8 cellular contexts compared by ENCODE assay signal in genomic region chrX:52261125-52261462, GRCh38.
A peak's percentile ranks its signal among the peaks of the same experiment; 100 is the strongest.
DNase-seq lines count a peak whose midpoint lies in the region; ATAC-seq, FAIRE-seq and TF ChIP-seq lines count a peak whose summit lies in the region.

No MANE protein-coding gene starts in this region.

- H3K14ac ChIP-seq in IMR-90 (replicated peaks; ENCODE audit: low read depth, low read length) = no peak overlapping the region

- H3K9me3 ChIP-seq in ES-I3 (ENCODE audit: control insufficient read depth, insufficient read depth, low read length) (no peaks in the 10 kb centered on the region), IMR-90 (ENCODE audit: control insufficient read depth, insufficient read depth, low read length) (no peaks in the 10 kb centered on the region), neural cell (ENCODE audit: low read length) (no peaks in the 10 kb centered on the region)

- no peak overlapping the region for H4K91ac ChIP-seq in IMR-90 (ENCODE audit: insufficient read depth, low read depth, low read length)

- H3K79me2 ChIP-seq in neural cell (replicated peaks; ENCODE audit: insufficient read depth, low read length) = no peaks in the 10 kb centered on the region

- no peak for FAIRE-seq in GM19239 (lab: Jason Lieb, UNC)

- H3K4me3 ChIP-seq in IMR-90 (ENCODE audit: insufficient read depth, low read depth, low read length) (peak overlapping the region; percentile 68; the same call in 1 of the 2 replicates), neural cell (ENCODE audit: low read length) (peak overlapping the region; percentile 70)

- ATAC-seq in IMR-90 (ENCODE audit: low read depth) (no peak), GM21381 (IDR thresholded peaks at IDR 0.05; ENCODE audit: unreplicated experiment) (no peak)

- peaks cover 10% of the 10 kb centered on the region for H3K27me3 Mint-ChIP-seq in dendritic cell treated with granulocyte-macrophage colony-stimulating factor and Interleukin-4, amounts not matched to agents 40 ng/mL and 50 ng/mL, for 4 days

- no peak for TF ChIP-seq EP300 in neural cell (conservative IDR thresholded peaks at IDR 0.05; ENCODE audit: poor library complexity, severe bottlenecking)

- POLR2A ChIA-PET in IMR-90 (lab: Charles Lee; ENCODE audit: unreplicated experiment) = interaction anchor here (0.5 kb wide), 1 partner anchor 462 kb away, joined by 3 read pairs; no protein-coding TSS in a partner anchor

- peak overlapping the region in 1 of 2 experiments; percentile 89; a peak in 1 of 4 replicates for H4K8ac ChIP-seq in IMR-90 (ENCODE audit: low read depth in 2 of 2, low read length in 2 of 2)

- in situ Hi-C loops in IMR-90 (cut with MboI; ENCODE audit: low sequenced_read_pairs) = no loop called here

- no peaks in the 10 kb centered on the region for H3K36me3 ChIP-seq in ES-I3 (ENCODE audit: insufficient read depth, low read length)
- H3K36me3 ChIP-seq in IMR-90 (ENCODE audit: control insufficient read depth, insufficient read depth, low read length) = no peaks in the 10 kb centered on the region
- no peaks in the 10 kb centered on the region for H3K36me3 ChIP-seq in neural cell (ENCODE audit: insufficient read depth, low read length)

- TF ChIP-seq POLR2A in IMR-90 (IDR thresholded peaks at IDR 0.05; ENCODE audit: low read depth, low read length) = no peak

- no peak overlapping the region for H3K27ac ChIP-seq in IMR-90 (ENCODE audit: insufficient read depth, low read length)
- H3K27ac ChIP-seq in neural cell (ENCODE audit: low read length) = peak overlapping the region; percentile 95

- no peaks in the 10 kb centered on the region for H3K9me2 ChIP-seq in neural cell (ENCODE audit: insufficient read depth, low read length)

- H3K4ac ChIP-seq in IMR-90 (ENCODE audit: low read depth, low read length) = no peak overlapping the region

- H3K9ac ChIP-seq in ES-I3 (ENCODE audit: low read depth, low read length) = peak overlapping the region; percentile 93
- H3K9ac ChIP-seq in IMR-90 (ENCODE audit: low read depth, low read length) = no peak overlapping the region
- H3K9ac ChIP-seq in neural cell (ENCODE audit: low read length) = peak overlapping the region; percentile 83

- no peak overlapping the region for H4K5ac ChIP-seq in IMR-90 (ENCODE audit: low read depth, low read length)

- BruUV-seq in IMR-90 (replicated peaks; lab: Mats Ljungman, UMichigan) = no TSS peak

- TF ChIP-seq RAD21 in IMR-90 (IDR thresholded peaks at IDR 0.05; ENCODE audit: low read length) = no peak
- no peak for TF ChIP-seq RAD21 in neural cell (conservative IDR thresholded peaks at IDR 0.05)

- dilution Hi-C loops in IMR-90 (cut with HindIII; ENCODE audit: low sequenced_read_pairs, unreplicated experiment) = no loop called here

- DNase-seq in IMR-90 (no peak), NCI-H510A treated with DMSO at 0.1 percent for 48 hours (lab: John Stamatoyannopoulos, UW) (no peak), GM19239 (ENCODE audit: insufficient read length, low spot score) (no peak), HK-2 (ENCODE audit: unreplicated experiment) (no peak)

- H3K27me3 ChIP-seq in IMR-90 (ENCODE audit: control insufficient read depth, insufficient read depth, low read length) (no peaks in the 10 kb centered on the region; the same call in 1 of the 2 replicates), neural cell (ENCODE audit: insufficient read depth, low read depth, low read length) (no peaks in the 10 kb centered on the region)

- no peaks in the 10 kb centered on the region for H3K9me1 ChIP-seq in IMR-90 (ENCODE audit: insufficient read depth, low read length)

- H2AFZ ChIP-seq in IMR-90 (replicated peaks; ENCODE audit: low read length, poor library complexity) = no peak overlapping the region
- no peak overlapping the region for H2AFZ ChIP-seq in neural cell (ENCODE audit: low read depth, low read length)

- H2AK9ac ChIP-seq in IMR-90 (replicated peaks; ENCODE audit: low read depth, low read length, poor library complexity) = no peak overlapping the region

- no peaks in the 10 kb centered on the region for H3K36me3 Mint-ChIP-seq in dendritic cell treated with granulocyte-macrophage colony-stimulating factor and Interleukin-4, amounts not matched to agents 40 ng/mL and 50 ng/mL, for 4 days (ENCODE audit: low read depth)

- H3K4me1 ChIP-seq in ES-I3 (ENCODE audit: insufficient read depth, low read length) = no peaks in the 10 kb centered on the region
- no peaks in the 10 kb centered on the region for H3K4me1 ChIP-seq in IMR-90 (ENCODE audit: control insufficient read depth, insufficient read depth, low read length)

- intact Hi-C loops in IMR-90 (cut with micrococcal nuclease) = loop anchor here (2.0 to 5.0 kb wide), 2 partner anchors 620 to 774 kb away; no protein-coding TSS in a partner anchor
- intact Hi-C loops in dendritic cell treated with granulocyte-macrophage colony-stimulating factor and Interleukin-4, amounts not matched to agents 40 ng/mL and 50 ng/mL, for 4 days (cut with micrococcal nuclease) = no loop called here

- WGBS in IMR-90 (ENCODE audit: extremely low coverage in 2 of 2, insufficient read length in 1 of 2), 2 experiments = no CpG with 5 or more reads among the region's 2 CpGs

- no peak overlapping the region for H2BK20ac ChIP-seq in IMR-90 (ENCODE audit: low read depth, low read length)

- no peaks in the 10 kb centered on the region for H3K9me3 Mint-ChIP-seq in dendritic cell treated with granulocyte-macrophage colony-stimulating factor and Interleukin-4, amounts not matched to agents 40 ng/mL and 50 ng/mL, for 4 days

- no peak overlapping the region for H3K18ac ChIP-seq in IMR-90 (ENCODE audit: low read depth, low read length)

- no peak overlapping the region for H3K56ac ChIP-seq in IMR-90 (ENCODE audit: extremely low read depth, insufficient read depth, low read length)

- H2BK5ac ChIP-seq in IMR-90 (ENCODE audit: low read depth, low read length, poor library complexity, severe bottlenecking) = no peak overlapping the region

- no peak overlapping the region for H2BK120ac ChIP-seq in IMR-90 (ENCODE audit: low read depth, low read length)

- H3K4me2 ChIP-seq in IMR-90 (ENCODE audit: low read depth, low read length) (peak overlapping the region; percentile 45; the same call in 1 of the 2 replicates), neural cell (ENCODE audit: low read length) (peak overlapping the region; percentile 48)

- peak overlapping the region; percentile 95 for H3K27ac Mint-ChIP-seq in dendritic cell treated with granulocyte-macrophage colony-stimulating factor and Interleukin-4, amounts not matched to agents 40 ng/mL and 50 ng/mL, for 4 days

- H2AK5ac ChIP-seq in IMR-90 (ENCODE audit: low read depth, low read length) = no peak overlapping the region

- no peaks in the 10 kb centered on the region for H3K79me1 ChIP-seq in IMR-90 (ENCODE audit: low read depth in 1 of 2, low read length in 2 of 2)

- H4K20me1 ChIP-seq in IMR-90 (ENCODE audit: insufficient read depth, low read length) (no peaks in the 10 kb centered on the region), neural cell (ENCODE audit: insufficient read depth) (no peaks in the 10 kb centered on the region)

- TF ChIP-seq CTCF in IMR-90 (conservative IDR thresholded peaks at IDR 0.05; ENCODE audit: low read depth, low read length) (no peak), neural cell (IDR thresholded peaks at IDR 0.05; ENCODE audit: poor library complexity, severe bottlenecking) (no peak)

- peaks cover 16% of the 10 kb centered on the region for H3K4me1 Mint-ChIP-seq in dendritic cell treated with granulocyte-macrophage colony-stimulating factor and Interleukin-4, amounts not matched to agents 40 ng/mL and 50 ng/mL, for 4 days (ENCODE audit: low read depth)

- CTCF ChIA-PET in IMR-90 (lab: Yijun Ruan, JAX) = no interaction called here

- H3K4me3 Mint-ChIP-seq in dendritic cell treated with granulocyte-macrophage colony-stimulating factor and Interleukin-4, amounts not matched to agents 40 ng/mL and 50 ng/mL, for 4 days = peak overlapping the region; percentile 86

- no peak overlapping the region for H3K23ac ChIP-seq in IMR-90 (ENCODE audit: low read depth, low read length)

- no peaks in the 10 kb centered on the region for H3F3A ChIP-seq in neural cell (ENCODE audit: insufficient read depth, low read length, poor library complexity, severe bottlenecking)

- H2BK15ac ChIP-seq in IMR-90 (ENCODE audit: low read depth, low read length) = no peak overlapping the region; the same call in 2 of the 3 replicates

TF ChIP-seq in IMR-90, 13 proteins besides CTCF, POLR2A, EP300 and RAD21 (continues in another document):
- no peak for TF ChIP-seq CHD1 (IDR thresholded peaks at IDR 0.05; ENCODE audit: low read depth, low read length)
- no peak for TF ChIP-seq RFX5 (IDR thresholded peaks at IDR 0.05; ENCODE audit: low read depth, low read length)
- TF ChIP-seq SMC3 (IDR thresholded peaks at IDR 0.05; ENCODE audit: low read depth, low read length) = no peak
- TF ChIP-seq CEBPB (IDR thresholded peaks at IDR 0.05; ENCODE audit: low read depth, low read length) = no peak
- no peak for TF ChIP-seq MAZ (IDR thresholded peaks at IDR 0.05; ENCODE audit: borderline replicate concordance, low read depth, low read length)
- no peak for TF ChIP-seq USF2 (IDR thresholded peaks at IDR 0.05; ENCODE audit: low read depth, low read length)
- no peak for TF ChIP-seq BHLHE40 (IDR thresholded peaks at IDR 0.05; ENCODE audit: low read depth, low read length)

TF ChIP-seq in neural cell, 6 proteins besides CTCF, POLR2A, EP300 and RAD21 (continues in another document):
- TF ChIP-seq SMC3 (conservative IDR thresholded peaks at IDR 0.05; ENCODE audit: poor library complexity) = no peak
- no peak for TF ChIP-seq REST (IDR thresholded peaks at IDR 0.05; ENCODE audit: borderline replicate concordance)
